Comparison of ENCODE assay signal across 30 cellular contexts in the genomic region with DNA sequence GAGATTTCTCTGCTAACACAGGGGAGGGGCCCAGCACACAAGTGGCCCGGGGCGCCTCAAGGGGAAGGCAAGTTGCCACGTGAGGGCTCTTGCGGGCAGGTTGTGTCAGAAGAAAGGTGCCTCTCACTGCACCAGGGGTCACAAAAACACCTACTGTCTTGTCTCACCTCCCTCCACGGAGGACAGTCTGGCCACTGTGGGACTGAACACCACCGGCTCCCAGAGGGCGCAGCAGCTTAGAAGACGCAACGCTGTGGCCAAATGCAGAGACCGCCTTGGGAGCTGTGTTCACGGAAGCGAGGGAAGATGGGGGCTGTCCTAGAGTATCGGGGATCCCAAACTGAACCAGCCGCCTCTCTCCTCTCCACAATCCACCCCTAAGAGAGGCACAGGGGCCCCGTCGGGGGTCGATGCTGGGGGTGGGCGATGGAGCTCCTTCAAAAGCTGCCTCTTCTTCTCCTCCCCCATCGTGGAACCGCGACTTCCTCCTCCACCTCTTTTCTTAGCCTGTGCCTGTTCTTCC.
DNase-seq lines count a peak whose midpoint lies in the region; ATAC-seq and TF ChIP-seq lines count a peak whose summit lies in the region.
"Had no signal": no experiment of that assay in that cellular context is flagged by ENCODE, and none has a peak within 500 bp of the region (broad histone marks: within the 10 kb centered on the region; RNA-seq: fewer than 3 reads in every experiment).

No MANE protein-coding gene starts in this region.

- peak overlapping the region; percentile 66 for H3K27ac Mint-ChIP-seq in activated CD4-positive, alpha-beta T cell treated with anti-CD3 and anti-CD28 coated beads for 36 hours
- H3K27ac Mint-ChIP-seq: natural killer cell had no signal

- TF ChIP-seq CTCF in heart right ventricle (IDR thresholded peaks at IDR 0.05), result no peak

- intact Hi-C loops in activated CD4-positive, alpha-beta T cell treated with anti-CD3 and anti-CD28 coated beads for 36 hours (cut with DNase I, micrococcal nuclease), result loop anchor here (5.0 kb wide), 3 partner anchors 67 to 387 kb away; no protein-coding TSS in a partner anchor
- intact Hi-C loops in Right ventricle myocardium inferior (cut with DNase I) (no loop called here), heart right ventricle (cut with DNase I) (loop anchor here in 1 of 10 donors (10.0 kb wide), 1 partner anchor 176 kb away; the partner anchor contains the start of gene FOXO1)

- 93% methylated on average over 21 of the region's 21 CpGs for WGBS in heart right ventricle, 2 donors

- H3K27me3 ChIP-seq in heart right ventricle, result no peaks in the 10 kb centered on the region
- no peaks in the 10 kb centered on the region for H3K27me3 ChIP-seq in effector memory CD4-positive, alpha-beta T cell (replicated peaks; ENCODE audit: control insufficient read depth, insufficient read depth, low read length, poor library complexity, severe bottlenecking)
- H3K27me3 ChIP-seq: ascending aorta, upper lobe of right lung had no signal

- H3K9me3 Mint-ChIP-seq in activated CD4-positive, alpha-beta T cell treated with anti-CD3 and anti-CD28 coated beads for 36 hours (ENCODE audit: low read depth), result no peaks in the 10 kb centered on the region
- H3K9me3 Mint-ChIP-seq: natural killer cell had no signal

- peak overlapping the region in 1 of 10 donors; percentile 47 for H3K27ac ChIP-seq in heart right ventricle
- H3K27ac ChIP-seq in effector memory CD4-positive, alpha-beta T cell (ENCODE audit: insufficient read depth, low read length, poor library complexity, severe bottlenecking), result peak overlapping the region; percentile 31
- H3K27ac ChIP-seq: 22Rv1, ascending aorta, epithelial cell of prostate, upper lobe of right lung had no signal

- peaks cover 2% of the 10 kb centered on the region for H3K36me3 Mint-ChIP-seq in activated CD4-positive, alpha-beta T cell treated with anti-CD3 and anti-CD28 coated beads for 36 hours (ENCODE audit: low read depth)
- H3K36me3 Mint-ChIP-seq: natural killer cell had no signal

- peaks cover 0 to 17% (median 4%) of the 10 kb centered on the region in 9 donors for H3K4me1 ChIP-seq in heart right ventricle
- peaks cover 59% of the 10 kb centered on the region for H3K4me1 ChIP-seq in effector memory CD4-positive, alpha-beta T cell (ENCODE audit: control insufficient read depth, insufficient read depth, low read length, poor library complexity, severe bottlenecking)
- H3K4me1 ChIP-seq: ascending aorta, upper lobe of right lung had no signal

- POLR2A ChIA-PET in activated CD4-positive, alpha-beta T cell treated with anti-CD3 and anti-CD28 coated beads for 36 hours (lab: Charles Lee), result no interaction called here

- no peak overlapping the region for H3K4me3 ChIP-seq in heart right ventricle
- no peak overlapping the region for H3K4me3 ChIP-seq in effector memory CD4-positive, alpha-beta T cell (ENCODE audit: insufficient read depth, low read depth, low read length, poor library complexity, severe bottlenecking)
- H3K4me3 ChIP-seq: ascending aorta, lung, upper lobe of right lung had no signal

- CTCF ChIA-PET in activated CD4-positive, alpha-beta T cell treated with anti-CD3 and anti-CD28 coated beads for 36 hours (lab: Charles Lee), result interaction anchor here (0.6 kb wide), 1 partner anchor 236 kb away, joined by 4 read pairs; no protein-coding TSS in a partner anchor

- no peaks in the 10 kb centered on the region for H3K36me3 ChIP-seq in heart right ventricle
- no peaks in the 10 kb centered on the region for H3K36me3 ChIP-seq in effector memory CD4-positive, alpha-beta T cell (ENCODE audit: control insufficient read depth, insufficient read depth, low read length)
- H3K36me3 ChIP-seq: ascending aorta, upper lobe of right lung had no signal

- peak; percentile 26 for DNase-seq in activated CD4-positive, alpha-beta T cell treated with anti-CD3 and anti-CD28 coated beads for 36 hours
- no peak for DNase-seq in activated CD4-positive, alpha-beta T cell treated with anti-CD3 and anti-CD28 coated beads, Interleukin-2, amount 50 U/mL, for 48 hours
- DNase-seq in Right ventricle myocardium inferior (ENCODE audit: missing footprints) (peak; percentile 56), heart right ventricle (no peak), retina (no peak)
- no peak for DNase-seq in effector memory CD4-positive, alpha-beta T cell
- DNase-seq: activated CD8-positive, alpha-beta memory T cell treated with anti-CD3 and anti-CD28 coated beads, Interleukin-2, amount 50 U/mL, for 4 hours; C1 segment of cervical spinal cord; DMS79 treated with DMSO at 0.1 percent for 48 hours; effector CD4-positive, alpha-beta T cell; GDM1; hypothalamus; Karpas-422; left cardiac atrium; natural killer cell; NCI-H2107; NCI-H774; SHP77 treated with DMSO at 0.1 percent for 48 hours; stimulated activated CD4-positive, alpha-beta T cell treated with anti-CD3 and anti-CD28 coated beads, Interleukin-4, amount 100 ng/mL, for 24 hours; upper lobe of right lung had no signal

- H3K9me3 ChIP-seq in heart right ventricle, result no peaks in the 10 kb centered on the region
- no peaks in the 10 kb centered on the region for H3K9me3 ChIP-seq in effector memory CD4-positive, alpha-beta T cell (ENCODE audit: control insufficient read depth, low read length)
- H3K9me3 ChIP-seq: ascending aorta, upper lobe of right lung had no signal

- H3K27me3 Mint-ChIP-seq in activated CD4-positive, alpha-beta T cell treated with anti-CD3 and anti-CD28 coated beads for 36 hours, result no peaks in the 10 kb centered on the region

- peak overlapping the region; percentile 13 for H3K4me3 Mint-ChIP-seq in activated CD4-positive, alpha-beta T cell treated with anti-CD3 and anti-CD28 coated beads for 36 hours
- H3K4me3 Mint-ChIP-seq: natural killer cell had no signal

- peaks cover 84% of the 10 kb centered on the region for H3K4me1 Mint-ChIP-seq in activated CD4-positive, alpha-beta T cell treated with anti-CD3 and anti-CD28 coated beads for 36 hours

- no peak for ATAC-seq in activated CD4-positive, alpha-beta T cell treated with anti-CD3 and anti-CD28 coated beads for 36 hours
- ATAC-seq in Right ventricle myocardium inferior, result no peak
- no peak for ATAC-seq in heart right ventricle
- no peak for ATAC-seq in GM21515 (IDR thresholded peaks at IDR 0.05; ENCODE audit: unreplicated experiment)
- no peak for ATAC-seq in HG02973 (IDR thresholded peaks at IDR 0.05; ENCODE audit: unreplicated experiment)
- ATAC-seq: activated naive CD4-positive, alpha-beta T cell treated with anti-CD3 and anti-CD28 coated beads, Interleukin-2, amount 50 U/mL, for 72 hours; HCT116; HepG2; left cardiac atrium; natural killer cell; Panc1; upper lobe of right lung had no signal

Comparison
In these comparisons a context has a peak if more than half of its experiments do, and no peak if none do; other contexts are left out.
1. DNase-seq: peak in activated CD4-positive, alpha-beta T cell treated with anti-CD3 and anti-CD28 coated beads for 36 hours (single experiment) and Right ventricle myocardium inferior (single experiment); none in activated CD4-positive, alpha-beta T cell treated with anti-CD3 and anti-CD28 coated beads, Interleukin-2, amount 50 U/mL, for 48 hours (0 of 2), heart right ventricle (0 of 2), effector memory CD4-positive, alpha-beta T cell (0 of 3) and retina (single experiment).